Comparison of ENCODE assay signal across 8 cellular contexts in the genomic region with DNA sequence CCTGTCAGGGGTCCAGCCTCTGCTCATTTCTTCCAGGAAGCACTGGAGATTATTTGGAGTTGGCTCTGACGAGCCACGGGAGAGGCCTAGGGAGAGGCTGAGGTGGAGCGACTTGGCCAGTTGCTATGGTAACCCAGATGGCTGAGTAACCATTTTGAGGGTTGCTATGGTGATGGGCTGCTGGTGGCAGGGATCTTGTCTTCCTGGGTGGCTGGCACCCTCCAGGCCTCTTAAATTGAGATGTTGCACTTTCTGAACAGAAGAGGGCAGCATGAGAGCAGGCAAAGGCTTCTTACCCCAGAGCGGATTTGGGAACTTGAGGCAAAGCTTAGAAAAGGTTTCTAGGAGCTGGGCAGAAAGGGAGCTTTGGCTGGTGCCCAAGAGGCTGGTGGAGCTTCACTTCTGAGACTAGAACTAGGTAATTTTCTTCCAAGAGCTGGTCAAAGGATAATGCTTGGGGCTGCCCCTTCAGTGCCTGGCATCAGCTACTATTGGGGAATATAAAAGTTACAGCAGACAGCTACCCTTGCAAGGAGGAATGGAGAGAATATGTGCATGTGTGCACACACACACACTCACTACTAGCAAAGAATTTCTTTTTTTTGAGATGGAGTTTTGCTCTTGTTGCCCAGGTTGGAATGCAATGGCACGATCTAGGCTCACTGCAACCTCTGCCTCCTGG.
A peak's percentile ranks its signal among the peaks of the same experiment; 100 is the strongest.
DNase-seq lines count a peak whose midpoint lies in the region; ATAC-seq and TF ChIP-seq lines count a peak whose summit lies in the region.
"Had no signal": no experiment of that assay in that cellular context is flagged by ENCODE, and none has a peak within 500 bp of the region (broad histone marks: within the 10 kb centered on the region; RNA-seq: fewer than 3 reads in every experiment).

No MANE protein-coding gene starts in this region.

- peak overlapping the region; percentile 11 to 25 for H3K27ac Mint-ChIP-seq in T-cell

- no peaks in the 10 kb centered on the region for H3K9me3 Mint-ChIP-seq in T-cell

- no peaks in the 10 kb centered on the region for H3K36me3 Mint-ChIP-seq in T-cell

- intact Hi-C loops in left ventricle myocardium superior (cut with micrococcal nuclease): no loop called here

- H3K4me3 Mint-ChIP-seq in T-cell: no peak overlapping the region

- peak; percentile 62 for TF ChIP-seq CTCF in GM12875 (IDR thresholded peaks at IDR 0.05; ENCODE audit: borderline replicate concordance, insufficient read depth, low read depth, low read length)

- no peaks in the 10 kb centered on the region for H3K27me3 ChIP-seq in rectal smooth muscle tissue (ENCODE audit: control insufficient read depth, insufficient read depth, low read length)

- ATAC-seq in T-cell (replicated peaks in 1 of 4) (peak; percentile 71 to 82 (median 78)), left ventricle myocardium superior (peak; percentile 74), HG03439 (IDR thresholded peaks at IDR 0.05; ENCODE audit: unreplicated experiment) (no peak)

- H3K36me3 ChIP-seq in rectal smooth muscle tissue (ENCODE audit: control insufficient read depth, insufficient read depth, low read length): no peaks in the 10 kb centered on the region

- H3K27ac ChIP-seq in rectal smooth muscle tissue (ENCODE audit: low read depth, low read length): no peak overlapping the region

- H3K27me3 Mint-ChIP-seq in T-cell: no peaks in the 10 kb centered on the region

- peak overlapping the region; percentile 56 for H3K9ac ChIP-seq in rectal smooth muscle tissue (ENCODE audit: low read length)

- DNase-seq in NCI-H146 (lab: John Stamatoyannopoulos, UW) (peak; percentile 84), T-cell (peak in 32 of 34 experiments; percentile 29 to 65 (median 51)), amygdala (lab: John Stamatoyannopoulos, UW) (peak in 52 of 56 donors; percentile 19 to 93 (median 66)), left ventricle myocardium superior (peak; percentile 52)

- H3K4me1 Mint-ChIP-seq in T-cell: peaks cover 23 to 25% (median 24%) of the 10 kb centered on the region in 3 donors

- CTCF ChIA-PET in T-cell (lab: Charles Lee): interaction anchor here (0.5 to 2.8 kb wide), 20 partner anchors 9 to 815 kb away, joined by 3 to 31 read pairs (median 5); no protein-coding TSS in a partner anchor

- no peak overlapping the region for H3K4me3 ChIP-seq in GM12875 (ENCODE audit: low read depth, low read length)
- no peak overlapping the region for H3K4me3 ChIP-seq in rectal smooth muscle tissue (ENCODE audit: low read length)
- H3K4me3 ChIP-seq: skin epidermis had no signal

- POLR2A ChIA-PET in T-cell (lab: Charles Lee): interaction anchor here in 1 of 2 donors (0.6 kb wide), 1 partner anchor 35 kb away, joined by 10 read pairs; no protein-coding TSS in a partner anchor

- peaks cover 11% of the 10 kb centered on the region for H3K4me1 ChIP-seq in rectal smooth muscle tissue (ENCODE audit: control insufficient read depth, insufficient read depth, low read length)
